Comparison of ENCODE assay signal across 16 cellular contexts in genomic region chr2:225328192-225328591, GRCh38.
A peak's percentile ranks its signal among the peaks of the same experiment; 100 is the strongest.
DNase-seq lines count a peak whose midpoint lies in the region; TF ChIP-seq lines count a peak whose summit lies in the region.
"Had no signal": no experiment of that assay in that cellular context is flagged by ENCODE, and none has a peak within 500 bp of the region (broad histone marks: within the 10 kb centered on the region; RNA-seq: fewer than 3 reads in every experiment).

No MANE protein-coding gene starts in this region.

- no peaks in the 10 kb centered on the region for H3K27me3 ChIP-seq in BE2C
- H3K27me3 ChIP-seq: suprapubic skin had no signal

- H3K9me3 Mint-ChIP-seq in mesothelial cell of epicardium, result peaks cover 11% of the 10 kb centered on the region
- H3K9me3 Mint-ChIP-seq: activated T-cell treated with anti-CD3 and anti-CD28 coated beads, Interleukin-2, amount 50 U/mL, for 4 hours had no signal

- no peaks in the 10 kb centered on the region for H3K9me3 ChIP-seq in BE2C
- H3K9me3 ChIP-seq: suprapubic skin had no signal

- DNase-seq in BE2C (peak; percentile 14), HK-2 (ENCODE audit: unreplicated experiment) (peak; percentile 8), amniotic epithelial cell (ENCODE audit: low read depth) (peak; percentile 87), iris pigment epithelial cell (ENCODE audit: low read depth) (peak; percentile 88), mesothelial cell of epicardium (ENCODE audit: low spot score in 2 of 2, unreplicated experiment in 2 of 2) (no peak), KG1 (lab: John Stamatoyannopoulos, UW) (no peak), NCI-H2227 treated with DMSO at 0.1 percent for 48 hours (lab: John Stamatoyannopoulos, UW) (no peak)
- DNase-seq in central memory CD4-positive, alpha-beta T cell, result no peak
- DNase-seq: activated T-cell treated with anti-CD3 and anti-CD28 coated beads, Interleukin-2, amount 50 U/mL, for 4 hours; COR-L47; cortex of kidney; NCI-H2107; nephron progenitor cell; retina had no signal

- TF ChIP-seq CTCF in BE2C (IDR thresholded peaks at IDR 0.05; ENCODE audit: low read depth, low read length) (no peak), mesothelial cell of epicardium (IDR thresholded peaks at IDR 0.05; ENCODE audit: unreplicated experiment) (no peak)

- H3K27ac Mint-ChIP-seq in mesothelial cell of epicardium, result no peak overlapping the region

- H3K4me3 Mint-ChIP-seq in mesothelial cell of epicardium, result no peak overlapping the region
- H3K4me3 Mint-ChIP-seq: activated T-cell treated with anti-CD3 and anti-CD28 coated beads, Interleukin-2, amount 50 U/mL, for 4 hours; nephron progenitor cell had no signal

- no peaks in the 10 kb centered on the region for H3K36me3 Mint-ChIP-seq in mesothelial cell of epicardium

- no peaks in the 10 kb centered on the region for H3K27me3 Mint-ChIP-seq in mesothelial cell of epicardium (ENCODE audit: low read depth)

- H3K4me3 ChIP-seq in BE2C (ENCODE audit: low read depth, low read length), result no peak overlapping the region
- H3K4me3 ChIP-seq: lung, suprapubic skin had no signal

- no peaks in the 10 kb centered on the region for H3K36me3 ChIP-seq in BE2C
- H3K36me3 ChIP-seq: suprapubic skin had no signal

- H3K4me1 ChIP-seq in BE2C, result peaks cover 6% of the 10 kb centered on the region
- H3K4me1 ChIP-seq: suprapubic skin had no signal

- H3K4me1 Mint-ChIP-seq in mesothelial cell of epicardium, result peaks cover 2% of the 10 kb centered on the region

Comparison
In these comparisons a context has a peak if more than half of its experiments do, and no peak if none do; other contexts are left out.
1. DNase-seq: peak in BE2C (single experiment), HK-2 (single experiment), amniotic epithelial cell (single experiment) and iris pigment epithelial cell (single experiment); none in mesothelial cell of epicardium (0 of 2), KG1 (single experiment), central memory CD4-positive, alpha-beta T cell (single experiment) and NCI-H2227 treated with DMSO at 0.1 percent for 48 hours (single experiment).